1 cellular context compared by ENCODE assay signal in the genomic region with DNA sequence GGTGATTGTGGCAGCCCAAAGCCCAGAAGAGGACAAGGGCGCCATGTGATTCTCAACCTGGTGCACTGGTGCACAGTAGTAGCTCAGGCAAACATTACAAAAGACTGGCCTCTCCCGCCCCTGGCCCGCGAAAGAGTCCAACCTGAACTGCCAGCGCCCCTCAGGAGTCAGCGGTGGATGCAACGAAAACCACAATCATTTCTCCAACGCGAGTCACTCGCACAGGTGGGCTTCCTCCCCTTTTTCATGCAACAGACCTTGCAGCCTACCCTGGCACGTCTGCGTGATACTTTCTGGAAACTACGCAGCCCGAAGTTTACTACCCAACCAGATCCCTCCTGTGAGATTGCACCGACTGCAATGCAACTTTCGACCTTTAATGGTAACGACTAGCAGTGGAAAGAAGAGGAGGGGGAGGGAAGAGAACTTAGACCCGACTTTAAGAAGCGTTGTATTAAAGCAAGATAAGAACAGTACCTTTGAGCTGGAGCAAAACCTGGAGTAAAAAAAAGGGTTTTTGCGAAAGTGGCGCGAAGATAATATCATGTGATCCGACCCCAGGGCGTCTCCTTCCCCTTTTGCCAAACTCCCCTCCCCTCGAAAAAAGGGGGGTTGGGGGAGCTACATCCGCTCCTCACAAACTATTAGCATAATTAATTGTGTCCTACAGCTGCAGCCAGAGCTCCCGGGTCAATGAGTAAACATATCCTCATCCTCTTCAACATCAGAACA.
A peak's percentile ranks its signal among the peaks of the same experiment; 100 is the strongest.
TF ChIP-seq lines count a peak whose summit lies in the region.

No MANE protein-coding gene starts in this region.

TF ChIP-seq in H1, 55 proteins besides CTCF, POLR2A, EP300 and RAD21:
- TF ChIP-seq ATF3 (IDR thresholded peaks at IDR 0.05; ENCODE audit: insufficient read depth, low read depth, low read length): no peak
- 0 out of 2 replicates have a peak, but pooled peaks have one; percentile 65 for TF ChIP-seq POLR2AphosphoS5 (IDR thresholded peaks at IDR 0.05; ENCODE audit: low read depth, low read length)
- TF ChIP-seq CHD2 (IDR thresholded peaks at IDR 0.05; ENCODE audit: low read length): no peak
- no peak for TF ChIP-seq EGR1 (IDR thresholded peaks at IDR 0.05; ENCODE audit: borderline replicate concordance, low read depth, low read length)
- peak; percentile 46; the same call in 1 of the 2 replicates for TF ChIP-seq PHF8 (conservative IDR thresholded peaks at IDR 0.05; ENCODE audit: low read depth, low read length)
- TF ChIP-seq USF2 (IDR thresholded peaks at IDR 0.05; ENCODE audit: low read length): peak; percentile 7; the same call in 1 of the 2 replicates
- 0 out of 2 replicates have a peak, but pooled peaks have one; percentile 48 for TF ChIP-seq TAF1 (IDR thresholded peaks at IDR 0.05; ENCODE audit: low read depth, low read length)
- no peak for TF ChIP-seq POU5F1 (IDR thresholded peaks at IDR 0.05; ENCODE audit: low read depth, low read length)
- no peak for TF ChIP-seq KDM1A (IDR thresholded peaks at IDR 0.05; ENCODE audit: borderline replicate concordance, low read length)
- TF ChIP-seq, protein P1, sequence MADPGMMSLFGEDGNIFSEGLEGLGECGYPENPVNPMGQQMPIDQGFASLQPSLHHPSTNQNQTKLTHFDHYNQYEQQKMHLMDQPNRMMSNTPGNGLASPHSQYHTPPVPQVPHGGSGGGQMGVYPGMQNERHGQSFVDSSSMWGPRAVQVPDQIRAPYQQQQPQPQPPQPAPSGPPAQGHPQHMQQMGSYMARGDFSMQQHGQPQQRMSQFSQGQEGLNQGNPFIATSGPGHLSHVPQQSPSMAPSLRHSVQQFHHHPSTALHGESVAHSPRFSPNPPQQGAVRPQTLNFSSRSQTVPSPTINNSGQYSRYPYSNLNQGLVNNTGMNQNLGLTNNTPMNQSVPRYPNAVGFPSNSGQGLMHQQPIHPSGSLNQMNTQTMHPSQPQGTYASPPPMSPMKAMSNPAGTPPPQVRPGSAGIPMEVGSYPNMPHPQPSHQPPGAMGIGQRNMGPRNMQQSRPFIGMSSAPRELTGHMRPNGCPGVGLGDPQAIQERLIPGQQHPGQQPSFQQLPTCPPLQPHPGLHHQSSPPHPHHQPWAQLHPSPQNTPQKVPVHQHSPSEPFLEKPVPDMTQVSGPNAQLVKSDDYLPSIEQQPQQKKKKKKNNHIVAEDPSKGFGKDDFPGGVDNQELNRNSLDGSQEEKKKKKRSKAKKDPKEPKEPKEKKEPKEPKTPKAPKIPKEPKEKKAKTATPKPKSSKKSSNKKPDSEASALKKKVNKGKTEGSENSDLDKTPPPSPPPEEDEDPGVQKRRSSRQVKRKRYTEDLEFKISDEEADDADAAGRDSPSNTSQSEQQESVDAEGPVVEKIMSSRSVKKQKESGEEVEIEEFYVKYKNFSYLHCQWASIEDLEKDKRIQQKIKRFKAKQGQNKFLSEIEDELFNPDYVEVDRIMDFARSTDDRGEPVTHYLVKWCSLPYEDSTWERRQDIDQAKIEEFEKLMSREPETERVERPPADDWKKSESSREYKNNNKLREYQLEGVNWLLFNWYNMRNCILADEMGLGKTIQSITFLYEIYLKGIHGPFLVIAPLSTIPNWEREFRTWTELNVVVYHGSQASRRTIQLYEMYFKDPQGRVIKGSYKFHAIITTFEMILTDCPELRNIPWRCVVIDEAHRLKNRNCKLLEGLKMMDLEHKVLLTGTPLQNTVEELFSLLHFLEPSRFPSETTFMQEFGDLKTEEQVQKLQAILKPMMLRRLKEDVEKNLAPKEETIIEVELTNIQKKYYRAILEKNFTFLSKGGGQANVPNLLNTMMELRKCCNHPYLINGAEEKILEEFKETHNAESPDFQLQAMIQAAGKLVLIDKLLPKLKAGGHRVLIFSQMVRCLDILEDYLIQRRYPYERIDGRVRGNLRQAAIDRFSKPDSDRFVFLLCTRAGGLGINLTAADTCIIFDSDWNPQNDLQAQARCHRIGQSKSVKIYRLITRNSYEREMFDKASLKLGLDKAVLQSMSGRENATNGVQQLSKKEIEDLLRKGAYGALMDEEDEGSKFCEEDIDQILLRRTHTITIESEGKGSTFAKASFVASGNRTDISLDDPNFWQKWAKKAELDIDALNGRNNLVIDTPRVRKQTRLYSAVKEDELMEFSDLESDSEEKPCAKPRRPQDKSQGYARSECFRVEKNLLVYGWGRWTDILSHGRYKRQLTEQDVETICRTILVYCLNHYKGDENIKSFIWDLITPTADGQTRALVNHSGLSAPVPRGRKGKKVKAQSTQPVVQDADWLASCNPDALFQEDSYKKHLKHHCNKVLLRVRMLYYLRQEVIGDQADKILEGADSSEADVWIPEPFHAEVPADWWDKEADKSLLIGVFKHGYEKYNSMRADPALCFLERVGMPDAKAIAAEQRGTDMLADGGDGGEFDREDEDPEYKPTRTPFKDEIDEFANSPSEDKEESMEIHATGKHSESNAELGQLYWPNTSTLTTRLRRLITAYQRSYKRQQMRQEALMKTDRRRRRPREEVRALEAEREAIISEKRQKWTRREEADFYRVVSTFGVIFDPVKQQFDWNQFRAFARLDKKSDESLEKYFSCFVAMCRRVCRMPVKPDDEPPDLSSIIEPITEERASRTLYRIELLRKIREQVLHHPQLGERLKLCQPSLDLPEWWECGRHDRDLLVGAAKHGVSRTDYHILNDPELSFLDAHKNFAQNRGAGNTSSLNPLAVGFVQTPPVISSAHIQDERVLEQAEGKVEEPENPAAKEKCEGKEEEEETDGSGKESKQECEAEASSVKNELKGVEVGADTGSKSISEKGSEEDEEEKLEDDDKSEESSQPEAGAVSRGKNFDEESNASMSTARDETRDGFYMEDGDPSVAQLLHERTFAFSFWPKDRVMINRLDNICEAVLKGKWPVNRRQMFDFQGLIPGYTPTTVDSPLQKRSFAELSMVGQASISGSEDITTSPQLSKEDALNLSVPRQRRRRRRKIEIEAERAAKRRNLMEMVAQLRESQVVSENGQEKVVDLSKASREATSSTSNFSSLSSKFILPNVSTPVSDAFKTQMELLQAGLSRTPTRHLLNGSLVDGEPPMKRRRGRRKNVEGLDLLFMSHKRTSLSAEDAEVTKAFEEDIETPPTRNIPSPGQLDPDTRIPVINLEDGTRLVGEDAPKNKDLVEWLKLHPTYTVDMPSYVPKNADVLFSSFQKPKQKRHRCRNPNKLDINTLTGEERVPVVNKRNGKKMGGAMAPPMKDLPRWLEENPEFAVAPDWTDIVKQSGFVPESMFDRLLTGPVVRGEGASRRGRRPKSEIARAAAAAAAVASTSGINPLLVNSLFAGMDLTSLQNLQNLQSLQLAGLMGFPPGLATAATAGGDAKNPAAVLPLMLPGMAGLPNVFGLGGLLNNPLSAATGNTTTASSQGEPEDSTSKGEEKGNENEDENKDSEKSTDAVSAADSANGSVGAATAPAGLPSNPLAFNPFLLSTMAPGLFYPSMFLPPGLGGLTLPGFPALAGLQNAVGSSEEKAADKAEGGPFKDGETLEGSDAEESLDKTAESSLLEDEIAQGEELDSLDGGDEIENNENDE (IDR thresholded peaks at IDR 0.05; ENCODE audit: insufficient replicate concordance, low read length): no peak
- 0 out of 4 replicates have a peak, but pooled peaks of 1 of the 2 experiments have one; percentile 29 for TF ChIP-seq HDAC2 (IDR thresholded peaks at IDR 0.05; ENCODE audit: borderline replicate concordance in 1 of 2, low read depth in 2 of 2, low read length in 2 of 2)
- no peak for TF ChIP-seq NRF1 (IDR thresholded peaks at IDR 0.05; ENCODE audit: low read depth, low read length)
